Comparison of ENCODE assay signal across 1 cellular context in the genomic region with DNA sequence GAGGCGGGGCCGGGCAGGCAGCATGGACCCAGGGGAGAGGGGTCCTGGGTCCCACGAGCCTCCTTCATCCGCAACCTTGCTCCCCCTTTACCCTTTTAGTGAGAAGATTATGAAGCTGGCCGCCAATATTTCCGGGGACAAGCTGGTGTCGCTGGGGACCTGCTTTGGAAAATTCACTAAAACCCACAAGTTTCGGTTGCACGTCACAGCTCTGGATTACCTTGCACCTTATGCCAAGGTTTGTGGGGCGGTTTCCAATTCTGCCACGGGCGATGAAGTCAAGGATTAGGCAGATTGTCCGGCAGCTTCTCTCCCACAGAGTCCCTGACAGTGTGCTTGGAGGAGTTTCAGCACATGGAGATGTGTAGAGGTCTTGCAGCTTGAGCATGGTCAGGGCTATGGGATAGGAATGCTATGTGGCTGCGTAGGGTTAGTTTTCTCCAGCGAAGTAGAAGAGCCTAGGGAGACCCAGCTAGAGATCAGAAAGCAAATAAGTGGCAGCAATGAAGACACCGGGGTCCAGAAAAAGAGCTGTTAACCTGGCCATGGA.
TF ChIP-seq lines count a peak whose summit lies in the region.

No MANE protein-coding gene starts in this region.

TF ChIP-seq in GM23338, 12 proteins besides CTCF, POLR2A, EP300 and RAD21 (continued from another document):
- TF ChIP-seq, protein P1, sequence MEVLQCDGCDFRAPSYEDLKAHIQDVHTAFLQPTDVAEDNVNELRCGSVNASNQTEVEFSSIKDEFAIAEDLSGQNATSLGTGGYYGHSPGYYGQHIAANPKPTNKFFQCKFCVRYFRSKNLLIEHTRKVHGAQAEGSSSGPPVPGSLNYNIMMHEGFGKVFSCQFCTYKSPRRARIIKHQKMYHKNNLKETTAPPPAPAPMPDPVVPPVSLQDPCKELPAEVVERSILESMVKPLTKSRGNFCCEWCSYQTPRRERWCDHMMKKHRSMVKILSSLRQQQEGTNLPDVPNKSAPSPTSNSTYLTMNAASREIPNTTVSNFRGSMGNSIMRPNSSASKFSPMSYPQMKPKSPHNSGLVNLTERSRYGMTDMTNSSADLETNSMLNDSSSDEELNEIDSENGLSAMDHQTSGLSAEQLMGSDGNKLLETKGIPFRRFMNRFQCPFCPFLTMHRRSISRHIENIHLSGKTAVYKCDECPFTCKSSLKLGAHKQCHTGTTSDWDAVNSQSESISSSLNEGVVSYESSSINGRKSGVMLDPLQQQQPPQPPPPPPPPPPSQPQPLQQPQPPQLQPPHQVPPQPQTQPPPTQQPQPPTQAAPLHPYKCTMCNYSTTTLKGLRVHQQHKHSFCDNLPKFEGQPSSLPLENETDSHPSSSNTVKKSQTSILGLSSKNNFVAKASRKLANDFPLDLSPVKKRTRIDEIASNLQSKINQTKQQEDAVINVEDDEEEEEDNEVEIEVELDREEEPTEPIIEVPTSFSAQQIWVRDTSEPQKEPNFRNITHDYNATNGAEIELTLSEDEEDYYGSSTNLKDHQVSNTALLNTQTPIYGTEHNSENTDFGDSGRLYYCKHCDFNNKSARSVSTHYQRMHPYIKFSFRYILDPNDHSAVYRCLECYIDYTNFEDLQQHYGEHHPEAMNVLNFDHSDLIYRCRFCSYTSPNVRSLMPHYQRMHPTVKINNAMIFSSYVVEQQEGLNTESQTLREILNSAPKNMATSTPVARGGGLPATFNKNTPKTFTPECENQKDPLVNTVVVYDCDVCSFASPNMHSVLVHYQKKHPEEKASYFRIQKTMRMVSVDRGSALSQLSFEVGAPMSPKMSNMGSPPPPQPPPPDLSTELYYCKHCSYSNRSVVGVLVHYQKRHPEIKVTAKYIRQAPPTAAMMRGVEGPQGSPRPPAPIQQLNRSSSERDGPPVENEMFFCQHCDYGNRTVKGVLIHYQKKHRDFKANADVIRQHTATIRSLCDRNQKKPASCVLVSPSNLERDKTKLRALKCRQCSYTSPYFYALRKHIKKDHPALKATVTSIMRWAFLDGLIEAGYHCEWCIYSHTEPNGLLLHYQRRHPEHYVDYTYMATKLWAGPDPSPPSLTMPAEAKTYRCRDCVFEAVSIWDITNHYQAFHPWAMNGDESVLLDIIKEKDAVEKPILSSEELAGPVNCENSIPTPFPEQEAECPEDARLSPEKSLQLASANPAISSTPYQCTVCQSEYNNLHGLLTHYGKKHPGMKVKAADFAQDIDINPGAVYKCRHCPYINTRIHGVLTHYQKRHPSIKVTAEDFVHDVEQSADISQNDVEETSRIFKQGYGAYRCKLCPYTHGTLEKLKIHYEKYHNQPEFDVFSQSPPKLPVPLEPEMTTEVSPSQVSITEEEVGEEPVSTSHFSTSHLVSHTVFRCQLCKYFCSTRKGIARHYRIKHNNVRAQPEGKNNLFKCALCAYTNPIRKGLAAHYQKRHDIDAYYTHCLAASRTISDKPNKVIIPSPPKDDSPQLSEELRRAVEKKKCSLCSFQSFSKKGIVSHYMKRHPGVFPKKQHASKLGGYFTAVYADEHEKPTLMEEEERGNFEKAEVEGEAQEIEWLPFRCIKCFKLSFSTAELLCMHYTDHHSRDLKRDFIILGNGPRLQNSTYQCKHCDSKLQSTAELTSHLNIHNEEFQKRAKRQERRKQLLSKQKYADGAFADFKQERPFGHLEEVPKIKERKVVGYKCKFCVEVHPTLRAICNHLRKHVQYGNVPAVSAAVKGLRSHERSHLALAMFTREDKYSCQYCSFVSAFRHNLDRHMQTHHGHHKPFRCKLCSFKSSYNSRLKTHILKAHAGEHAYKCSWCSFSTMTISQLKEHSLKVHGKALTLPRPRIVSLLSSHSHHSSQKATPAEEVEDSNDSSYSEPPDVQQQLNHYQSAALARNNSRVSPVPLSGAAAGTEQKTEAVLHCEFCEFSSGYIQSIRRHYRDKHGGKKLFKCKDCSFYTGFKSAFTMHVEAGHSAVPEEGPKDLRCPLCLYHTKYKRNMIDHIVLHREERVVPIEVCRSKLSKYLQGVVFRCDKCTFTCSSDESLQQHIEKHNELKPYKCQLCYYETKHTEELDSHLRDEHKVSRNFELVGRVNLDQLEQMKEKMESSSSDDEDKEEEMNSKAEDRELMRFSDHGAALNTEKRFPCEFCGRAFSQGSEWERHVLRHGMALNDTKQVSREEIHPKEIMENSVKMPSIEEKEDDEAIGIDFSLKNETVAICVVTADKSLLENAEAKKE (CRISPR knock-in tag; IDR thresholded peaks at IDR 0.05): no peak
TF ChIP-seq in GM23338: peak in this region for 0.
